ENCODE assay signal across 1 cellular context in genomic region chr1:152052606-152053005, GRCh38.
TF ChIP-seq lines count a peak whose summit lies in the region.

No MANE protein-coding gene starts in this region.

TF ChIP-seq in HepG2, 621 proteins besides CTCF, POLR2A, EP300 and RAD21:
- 0 out of 2 replicates have a peak, but pooled peaks have one; percentile 15 for TF ChIP-seq THAP11 (CRISPR knock-in tag; IDR thresholded peaks at IDR 0.05)
- no peak for TF ChIP-seq ZNF569 (CRISPR knock-in tag; IDR thresholded peaks at IDR 0.05; ENCODE audit: borderline replicate concordance)
- TF ChIP-seq PAXIP1 (CRISPR knock-in tag; conservative IDR thresholded peaks at IDR 0.05): no peak
- TF ChIP-seq CEBPG (CRISPR knock-in tag; IDR thresholded peaks at IDR 0.05): peak; percentile 66
- peak; percentile 85 for TF ChIP-seq XRCC5 (optimal IDR thresholded peaks at IDR 0.05; ENCODE audit: low read length)
- no peak for TF ChIP-seq ZMAT5 (CRISPR knock-in tag; IDR thresholded peaks at IDR 0.05; ENCODE audit: borderline replicate concordance, low read depth)
- TF ChIP-seq ZNF766 (CRISPR knock-in tag; IDR thresholded peaks at IDR 0.05; ENCODE audit: borderline replicate concordance): peak; percentile 88; the same call in 1 of the 2 replicates
- TF ChIP-seq ZNF691 (CRISPR knock-in tag; IDR thresholded peaks at IDR 0.05; ENCODE audit: borderline replicate concordance, low read depth): 0 out of 2 replicates have a peak, but pooled peaks have one; percentile 50
- TF ChIP-seq ZSCAN22 (CRISPR knock-in tag; IDR thresholded peaks at IDR 0.05): no peak
- TF ChIP-seq SMC3 (IDR thresholded peaks at IDR 0.05; ENCODE audit: low read length): peak; percentile 81
- TF ChIP-seq CEBPB (IDR thresholded peaks at IDR 0.05; ENCODE audit: borderline replicate concordance, low read depth, low read length): peak; percentile 70; the same call in 1 of the 2 replicates
- no peak for TF ChIP-seq HCFC1 (IDR thresholded peaks at IDR 0.05; ENCODE audit: low read depth, low read length)
- TF ChIP-seq STAG1 (CRISPR knock-in tag; IDR thresholded peaks at IDR 0.05): peak; percentile 79
